In the genomic region with DNA sequence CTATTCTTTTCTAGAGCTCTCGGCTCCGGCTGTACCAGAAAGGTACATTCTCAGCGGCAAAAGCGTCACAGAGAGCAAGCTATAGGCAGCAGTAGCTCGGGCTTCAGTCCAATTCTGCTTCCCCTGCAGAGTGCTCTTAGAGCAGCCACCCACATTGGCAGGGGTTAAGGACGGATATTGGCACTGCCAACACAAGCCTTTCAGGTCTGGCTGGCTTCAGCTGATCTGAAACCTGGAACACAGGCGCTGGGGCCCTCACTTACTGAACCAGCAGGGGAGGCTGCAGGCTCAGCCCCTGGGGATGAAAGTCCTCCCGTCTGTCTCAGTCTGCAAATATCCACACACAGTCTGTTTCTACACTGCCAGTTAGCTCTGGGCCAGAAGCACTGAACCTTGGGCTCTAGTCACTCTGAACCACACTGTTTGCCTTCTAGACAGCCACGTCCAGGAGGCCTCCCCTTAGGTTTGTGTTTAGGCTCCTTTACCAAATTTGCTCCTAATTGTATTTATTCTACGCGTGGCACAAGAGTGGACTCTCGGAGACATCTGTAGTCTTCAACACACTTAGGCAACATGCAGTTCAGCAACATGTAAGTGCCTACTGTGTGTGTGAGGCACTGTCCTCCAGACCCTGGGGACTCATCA, we compare ENCODE assay signal across 1 cellular context.
TF ChIP-seq lines count a peak whose summit lies in the region.

No MANE protein-coding gene starts in this region.

TF ChIP-seq in HepG2, 621 proteins besides CTCF, POLR2A, EP300 and RAD21 (continued from another document and continues in another):
- TF ChIP-seq, protein P1, sequence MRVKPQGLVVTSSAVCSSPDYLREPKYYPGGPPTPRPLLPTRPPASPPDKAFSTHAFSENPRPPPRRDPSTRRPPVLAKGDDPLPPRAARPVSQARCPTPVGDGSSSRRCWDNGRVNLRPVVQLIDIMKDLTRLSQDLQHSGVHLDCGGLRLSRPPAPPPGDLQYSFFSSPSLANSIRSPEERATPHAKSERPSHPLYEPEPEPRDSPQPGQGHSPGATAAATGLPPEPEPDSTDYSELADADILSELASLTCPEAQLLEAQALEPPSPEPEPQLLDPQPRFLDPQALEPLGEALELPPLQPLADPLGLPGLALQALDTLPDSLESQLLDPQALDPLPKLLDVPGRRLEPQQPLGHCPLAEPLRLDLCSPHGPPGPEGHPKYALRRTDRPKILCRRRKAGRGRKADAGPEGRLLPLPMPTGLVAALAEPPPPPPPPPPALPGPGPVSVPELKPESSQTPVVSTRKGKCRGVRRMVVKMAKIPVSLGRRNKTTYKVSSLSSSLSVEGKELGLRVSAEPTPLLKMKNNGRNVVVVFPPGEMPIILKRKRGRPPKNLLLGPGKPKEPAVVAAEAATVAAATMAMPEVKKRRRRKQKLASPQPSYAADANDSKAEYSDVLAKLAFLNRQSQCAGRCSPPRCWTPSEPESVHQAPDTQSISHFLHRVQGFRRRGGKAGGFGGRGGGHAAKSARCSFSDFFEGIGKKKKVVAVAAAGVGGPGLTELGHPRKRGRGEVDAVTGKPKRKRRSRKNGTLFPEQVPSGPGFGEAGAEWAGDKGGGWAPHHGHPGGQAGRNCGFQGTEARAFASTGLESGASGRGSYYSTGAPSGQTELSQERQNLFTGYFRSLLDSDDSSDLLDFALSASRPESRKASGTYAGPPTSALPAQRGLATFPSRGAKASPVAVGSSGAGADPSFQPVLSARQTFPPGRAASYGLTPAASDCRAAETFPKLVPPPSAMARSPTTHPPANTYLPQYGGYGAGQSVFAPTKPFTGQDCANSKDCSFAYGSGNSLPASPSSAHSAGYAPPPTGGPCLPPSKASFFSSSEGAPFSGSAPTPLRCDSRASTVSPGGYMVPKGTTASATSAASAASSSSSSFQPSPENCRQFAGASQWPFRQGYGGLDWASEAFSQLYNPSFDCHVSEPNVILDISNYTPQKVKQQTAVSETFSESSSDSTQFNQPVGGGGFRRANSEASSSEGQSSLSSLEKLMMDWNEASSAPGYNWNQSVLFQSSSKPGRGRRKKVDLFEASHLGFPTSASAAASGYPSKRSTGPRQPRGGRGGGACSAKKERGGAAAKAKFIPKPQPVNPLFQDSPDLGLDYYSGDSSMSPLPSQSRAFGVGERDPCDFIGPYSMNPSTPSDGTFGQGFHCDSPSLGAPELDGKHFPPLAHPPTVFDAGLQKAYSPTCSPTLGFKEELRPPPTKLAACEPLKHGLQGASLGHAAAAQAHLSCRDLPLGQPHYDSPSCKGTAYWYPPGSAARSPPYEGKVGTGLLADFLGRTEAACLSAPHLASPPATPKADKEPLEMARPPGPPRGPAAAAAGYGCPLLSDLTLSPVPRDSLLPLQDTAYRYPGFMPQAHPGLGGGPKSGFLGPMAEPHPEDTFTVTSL (CRISPR knock-in tag; IDR thresholded peaks at IDR 0.05; ENCODE audit: borderline replicate concordance) = peak; percentile 36; the same call in 1 of the 2 replicates
- TF ChIP-seq RBAK (CRISPR knock-in tag; IDR thresholded peaks at IDR 0.05) (peak; percentile 95), DMAP1 (CRISPR knock-in tag; IDR thresholded peaks at IDR 0.05) (no peak), ZSCAN29 (CRISPR knock-in tag; conservative IDR thresholded peaks at IDR 0.05) (peak; percentile 76; the same call in 1 of the 2 replicates), CBX5 (CRISPR knock-in tag; IDR thresholded peaks at IDR 0.05; ENCODE audit: borderline replicate concordance) (0 out of 2 replicates have a peak, but pooled peaks have one; percentile 18), TEAD3 (CRISPR knock-in tag; optimal IDR thresholded peaks at IDR 0.05; ENCODE audit: borderline replicate concordance) (peak; percentile 80), THAP11 (CRISPR knock-in tag; IDR thresholded peaks at IDR 0.05) (peak; percentile 49; the same call in 1 of the 2 replicates), ATM (IDR thresholded peaks at IDR 0.05; ENCODE audit: borderline replicate concordance) (no peak), YEATS2 (CRISPR knock-in tag; IDR thresholded peaks at IDR 0.05; ENCODE audit: borderline replicate concordance) (peak; percentile 60; the same call in 1 of the 2 replicates), RBM22 (optimal IDR thresholded peaks at IDR 0.05; ENCODE audit: low read length) (peak; percentile 23), HDAC2 (CRISPR knock-in tag; IDR thresholded peaks at IDR 0.05) (peak; percentile 68; the same call in 1 of the 2 replicates), ZBTB3 (CRISPR knock-in tag; IDR thresholded peaks at IDR 0.05; ENCODE audit: borderline replicate concordance, low read depth) (no peak), DR1 (CRISPR knock-in tag; IDR thresholded peaks at IDR 0.05) (no peak), TBX3 (IDR thresholded peaks at IDR 0.05; ENCODE audit: borderline replicate concordance) (no peak), ZNF768 (CRISPR knock-in tag; IDR thresholded peaks at IDR 0.05) (peak; percentile 57; the same call in 1 of the 2 replicates), HDAC1 (CRISPR knock-in tag; IDR thresholded peaks at IDR 0.05) (peak; percentile 59; the same call in 1 of the 2 replicates), GLI4 (CRISPR knock-in tag; IDR thresholded peaks at IDR 0.05; ENCODE audit: borderline replicate concordance) (no peak), ZBTB1 (CRISPR knock-in tag; IDR thresholded peaks at IDR 0.05; ENCODE audit: borderline replicate concordance) (no peak), ZSCAN25 (CRISPR knock-in tag; IDR thresholded peaks at IDR 0.05) (no peak), ZNF629 (CRISPR knock-in tag; conservative IDR thresholded peaks at IDR 0.05) (0 out of 2 replicates have a peak, but pooled peaks have one; percentile 34), STAG1 (CRISPR knock-in tag; IDR thresholded peaks at IDR 0.05) (peak; percentile 97), PHF20 (CRISPR knock-in tag; IDR thresholded peaks at IDR 0.05) (no peak)
- TF ChIP-seq, protein P2, sequence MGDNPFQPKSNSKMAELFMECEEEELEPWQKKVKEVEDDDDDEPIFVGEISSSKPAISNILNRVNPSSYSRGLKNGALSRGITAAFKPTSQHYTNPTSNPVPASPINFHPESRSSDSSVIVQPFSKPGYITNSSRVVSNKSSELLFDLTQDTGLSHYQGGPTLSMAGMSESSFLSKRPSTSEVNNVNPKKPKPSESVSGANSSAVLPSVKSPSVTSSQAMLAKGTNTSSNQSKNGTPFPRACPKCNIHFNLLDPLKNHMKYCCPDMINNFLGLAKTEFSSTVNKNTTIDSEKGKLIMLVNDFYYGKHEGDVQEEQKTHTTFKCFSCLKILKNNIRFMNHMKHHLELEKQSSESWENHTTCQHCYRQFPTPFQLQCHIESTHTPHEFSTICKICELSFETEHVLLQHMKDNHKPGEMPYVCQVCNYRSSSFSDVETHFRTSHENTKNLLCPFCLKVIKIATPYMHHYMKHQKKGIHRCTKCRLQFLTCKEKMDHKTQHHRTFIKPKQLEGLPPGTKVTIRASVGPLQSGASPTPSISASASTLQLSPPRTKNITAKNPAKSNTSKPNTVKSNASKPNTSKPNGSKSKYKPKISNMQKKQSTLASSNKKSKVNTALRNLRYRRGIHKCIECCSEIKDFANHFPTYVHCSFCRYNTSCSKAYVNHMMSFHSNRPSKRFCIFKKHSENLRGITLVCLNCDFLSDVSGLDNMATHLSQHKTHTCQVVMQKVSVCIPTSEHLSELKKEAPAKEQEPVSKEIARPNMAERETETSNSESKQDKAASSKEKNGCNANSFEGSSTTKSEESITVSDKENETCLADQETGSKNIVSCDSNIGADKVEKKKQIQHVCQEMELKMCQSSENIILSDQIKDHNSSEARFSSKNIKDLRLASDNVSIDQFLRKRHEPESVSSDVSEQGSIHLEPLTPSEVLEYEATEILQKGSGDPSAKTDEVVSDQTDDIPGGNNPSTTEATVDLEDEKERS (CRISPR knock-in tag; IDR thresholded peaks at IDR 0.05) = peak; percentile 68; the same call in 1 of the 2 replicates
- TF ChIP-seq, protein P3, sequence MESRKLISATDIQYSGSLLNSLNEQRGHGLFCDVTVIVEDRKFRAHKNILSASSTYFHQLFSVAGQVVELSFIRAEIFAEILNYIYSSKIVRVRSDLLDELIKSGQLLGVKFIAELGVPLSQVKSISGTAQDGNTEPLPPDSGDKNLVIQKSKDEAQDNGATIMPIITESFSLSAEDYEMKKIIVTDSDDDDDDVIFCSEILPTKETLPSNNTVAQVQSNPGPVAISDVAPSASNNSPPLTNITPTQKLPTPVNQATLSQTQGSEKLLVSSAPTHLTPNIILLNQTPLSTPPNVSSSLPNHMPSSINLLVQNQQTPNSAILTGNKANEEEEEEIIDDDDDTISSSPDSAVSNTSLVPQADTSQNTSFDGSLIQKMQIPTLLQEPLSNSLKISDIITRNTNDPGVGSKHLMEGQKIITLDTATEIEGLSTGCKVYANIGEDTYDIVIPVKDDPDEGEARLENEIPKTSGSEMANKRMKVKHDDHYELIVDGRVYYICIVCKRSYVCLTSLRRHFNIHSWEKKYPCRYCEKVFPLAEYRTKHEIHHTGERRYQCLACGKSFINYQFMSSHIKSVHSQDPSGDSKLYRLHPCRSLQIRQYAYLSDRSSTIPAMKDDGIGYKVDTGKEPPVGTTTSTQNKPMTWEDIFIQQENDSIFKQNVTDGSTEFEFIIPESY (CRISPR knock-in tag; IDR thresholded peaks at IDR 0.05) = peak; percentile 71
- TF ChIP-seq, protein P4, sequence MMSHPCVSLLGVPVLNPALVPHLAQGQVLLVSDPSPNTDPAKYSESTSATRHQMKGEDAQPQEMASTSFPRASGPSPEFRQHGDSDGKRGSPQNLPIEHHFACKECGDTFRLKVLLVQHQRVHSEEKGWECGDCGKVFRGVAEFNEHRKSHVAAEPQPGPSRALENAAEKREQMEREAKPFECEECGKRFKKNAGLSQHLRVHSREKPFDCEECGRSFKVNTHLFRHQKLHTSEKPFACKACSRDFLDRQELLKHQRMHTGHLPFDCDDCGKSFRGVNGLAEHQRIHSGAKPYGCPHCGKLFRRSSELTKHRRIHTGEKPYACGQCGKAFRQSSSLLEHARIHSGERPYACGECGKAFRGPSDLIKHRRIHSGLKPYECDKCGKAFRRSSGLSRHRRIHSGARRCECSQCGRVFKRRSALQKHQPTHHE (CRISPR knock-in tag; IDR thresholded peaks at IDR 0.05; ENCODE audit: borderline replicate concordance) = no peak
- TF ChIP-seq, protein P5, sequence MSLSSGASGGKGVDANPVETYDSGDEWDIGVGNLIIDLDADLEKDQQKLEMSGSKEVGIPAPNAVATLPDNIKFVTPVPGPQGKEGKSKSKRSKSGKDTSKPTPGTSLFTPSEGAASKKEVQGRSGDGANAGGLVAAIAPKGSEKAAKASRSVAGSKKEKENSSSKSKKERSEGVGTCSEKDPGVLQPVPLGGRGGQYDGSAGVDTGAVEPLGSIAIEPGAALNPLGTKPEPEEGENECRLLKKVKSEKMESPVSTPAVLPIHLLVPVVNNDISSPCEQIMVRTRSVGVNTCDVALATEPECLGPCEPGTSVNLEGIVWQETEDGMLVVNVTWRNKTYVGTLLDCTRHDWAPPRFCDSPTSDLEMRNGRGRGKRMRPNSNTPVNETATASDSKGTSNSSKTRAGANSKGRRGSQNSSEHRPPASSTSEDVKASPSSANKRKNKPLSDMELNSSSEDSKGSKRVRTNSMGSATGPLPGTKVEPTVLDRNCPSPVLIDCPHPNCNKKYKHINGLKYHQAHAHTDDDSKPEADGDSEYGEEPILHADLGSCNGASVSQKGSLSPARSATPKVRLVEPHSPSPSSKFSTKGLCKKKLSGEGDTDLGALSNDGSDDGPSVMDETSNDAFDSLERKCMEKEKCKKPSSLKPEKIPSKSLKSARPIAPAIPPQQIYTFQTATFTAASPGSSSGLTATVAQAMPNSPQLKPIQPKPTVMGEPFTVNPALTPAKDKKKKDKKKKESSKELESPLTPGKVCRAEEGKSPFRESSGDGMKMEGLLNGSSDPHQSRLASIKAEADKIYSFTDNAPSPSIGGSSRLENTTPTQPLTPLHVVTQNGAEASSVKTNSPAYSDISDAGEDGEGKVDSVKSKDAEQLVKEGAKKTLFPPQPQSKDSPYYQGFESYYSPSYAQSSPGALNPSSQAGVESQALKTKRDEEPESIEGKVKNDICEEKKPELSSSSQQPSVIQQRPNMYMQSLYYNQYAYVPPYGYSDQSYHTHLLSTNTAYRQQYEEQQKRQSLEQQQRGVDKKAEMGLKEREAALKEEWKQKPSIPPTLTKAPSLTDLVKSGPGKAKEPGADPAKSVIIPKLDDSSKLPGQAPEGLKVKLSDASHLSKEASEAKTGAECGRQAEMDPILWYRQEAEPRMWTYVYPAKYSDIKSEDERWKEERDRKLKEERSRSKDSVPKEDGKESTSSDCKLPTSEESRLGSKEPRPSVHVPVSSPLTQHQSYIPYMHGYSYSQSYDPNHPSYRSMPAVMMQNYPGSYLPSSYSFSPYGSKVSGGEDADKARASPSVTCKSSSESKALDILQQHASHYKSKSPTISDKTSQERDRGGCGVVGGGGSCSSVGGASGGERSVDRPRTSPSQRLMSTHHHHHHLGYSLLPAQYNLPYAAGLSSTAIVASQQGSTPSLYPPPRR (CRISPR knock-in tag; IDR thresholded peaks at IDR 0.05; ENCODE audit: borderline replicate concordance) = peak; percentile 50; the same call in 1 of the 2 replicates
- TF ChIP-seq, protein P6, sequence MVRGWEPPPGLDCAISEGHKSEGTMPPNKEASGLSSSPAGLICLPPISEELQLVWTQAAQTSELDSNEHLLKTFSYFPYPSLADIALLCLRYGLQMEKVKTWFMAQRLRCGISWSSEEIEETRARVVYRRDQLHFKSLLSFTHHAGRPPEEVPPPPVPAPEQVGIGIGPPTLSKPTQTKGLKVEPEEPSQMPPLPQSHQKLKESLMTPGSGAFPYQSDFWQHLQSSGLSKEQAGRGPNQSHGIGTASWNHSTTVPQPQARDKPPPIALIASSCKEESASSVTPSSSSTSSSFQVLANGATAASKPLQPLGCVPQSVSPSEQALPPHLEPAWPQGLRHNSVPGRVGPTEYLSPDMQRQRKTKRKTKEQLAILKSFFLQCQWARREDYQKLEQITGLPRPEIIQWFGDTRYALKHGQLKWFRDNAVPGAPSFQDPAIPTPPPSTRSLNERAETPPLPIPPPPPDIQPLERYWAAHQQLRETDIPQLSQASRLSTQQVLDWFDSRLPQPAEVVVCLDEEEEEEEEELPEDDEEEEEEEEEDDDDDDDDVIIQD (CRISPR knock-in tag; IDR thresholded peaks at IDR 0.05; ENCODE audit: low read depth) = peak; percentile 60; the same call in 1 of the 2 replicates
- TF ChIP-seq, protein P7, sequence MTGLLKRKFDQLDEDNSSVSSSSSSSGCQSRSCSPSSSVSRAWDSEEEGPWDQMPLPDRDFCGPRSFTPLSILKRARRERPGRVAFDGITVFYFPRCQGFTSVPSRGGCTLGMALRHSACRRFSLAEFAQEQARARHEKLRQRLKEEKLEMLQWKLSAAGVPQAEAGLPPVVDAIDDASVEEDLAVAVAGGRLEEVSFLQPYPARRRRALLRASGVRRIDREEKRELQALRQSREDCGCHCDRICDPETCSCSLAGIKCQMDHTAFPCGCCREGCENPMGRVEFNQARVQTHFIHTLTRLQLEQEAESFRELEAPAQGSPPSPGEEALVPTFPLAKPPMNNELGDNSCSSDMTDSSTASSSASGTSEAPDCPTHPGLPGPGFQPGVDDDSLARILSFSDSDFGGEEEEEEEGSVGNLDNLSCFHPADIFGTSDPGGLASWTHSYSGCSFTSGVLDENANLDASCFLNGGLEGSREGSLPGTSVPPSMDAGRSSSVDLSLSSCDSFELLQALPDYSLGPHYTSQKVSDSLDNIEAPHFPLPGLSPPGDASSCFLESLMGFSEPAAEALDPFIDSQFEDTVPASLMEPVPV (CRISPR knock-in tag; IDR thresholded peaks at IDR 0.05) = no peak
- TF ChIP-seq, protein P8, sequence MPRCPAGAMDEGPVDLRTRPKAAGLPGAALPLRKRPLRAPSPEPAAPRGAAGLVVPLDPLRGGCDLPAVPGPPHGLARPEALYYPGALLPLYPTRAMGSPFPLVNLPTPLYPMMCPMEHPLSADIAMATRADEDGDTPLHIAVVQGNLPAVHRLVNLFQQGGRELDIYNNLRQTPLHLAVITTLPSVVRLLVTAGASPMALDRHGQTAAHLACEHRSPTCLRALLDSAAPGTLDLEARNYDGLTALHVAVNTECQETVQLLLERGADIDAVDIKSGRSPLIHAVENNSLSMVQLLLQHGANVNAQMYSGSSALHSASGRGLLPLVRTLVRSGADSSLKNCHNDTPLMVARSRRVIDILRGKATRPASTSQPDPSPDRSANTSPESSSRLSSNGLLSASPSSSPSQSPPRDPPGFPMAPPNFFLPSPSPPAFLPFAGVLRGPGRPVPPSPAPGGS (CRISPR knock-in tag; IDR thresholded peaks at IDR 0.05) = no peak
